ENCODE assay signal across 1 cellular context in the genomic region with DNA sequence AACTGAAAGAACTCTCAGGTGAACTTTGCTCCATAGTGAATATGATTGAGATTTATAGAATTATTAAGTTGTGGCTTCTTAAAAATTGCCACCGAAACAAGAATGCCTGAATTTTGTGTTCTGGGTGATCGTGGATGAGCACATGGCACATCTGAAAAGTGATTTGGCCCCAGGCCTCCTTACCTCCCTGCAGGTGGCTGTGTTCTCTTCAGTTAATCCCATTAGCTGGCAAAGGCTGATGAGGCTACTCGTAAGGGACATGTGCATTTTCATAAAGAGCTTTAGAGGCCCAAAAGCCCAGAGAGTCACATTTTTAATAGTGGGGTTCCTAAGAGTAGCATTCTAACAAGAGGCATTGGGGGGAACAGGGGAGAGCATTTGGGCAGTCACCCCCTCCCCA.
TF ChIP-seq lines count a peak whose summit lies in the region.

No MANE protein-coding gene starts in this region.

TF ChIP-seq in K562, 482 proteins besides CTCF, POLR2A, EP300 and RAD21:
- TF ChIP-seq MYC (IDR thresholded peaks at IDR 0.05; ENCODE audit: low read depth, low read length) = no peak
- no peak for TF ChIP-seq MYC (CRISPR knock-in tag; IDR thresholded peaks at IDR 0.05; ENCODE audit: borderline replicate concordance, low read depth)
- no peak for TF ChIP-seq ZC3H8 (IDR thresholded peaks at IDR 0.05)
- TF ChIP-seq, protein P1, sequence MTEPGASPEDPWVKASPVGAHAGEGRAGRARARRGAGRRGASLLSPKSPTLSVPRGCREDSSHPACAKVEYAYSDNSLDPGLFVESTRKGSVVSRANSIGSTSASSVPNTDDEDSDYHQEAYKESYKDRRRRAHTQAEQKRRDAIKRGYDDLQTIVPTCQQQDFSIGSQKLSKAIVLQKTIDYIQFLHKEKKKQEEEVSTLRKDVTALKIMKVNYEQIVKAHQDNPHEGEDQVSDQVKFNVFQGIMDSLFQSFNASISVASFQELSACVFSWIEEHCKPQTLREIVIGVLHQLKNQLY (CRISPR knock-in tag; conservative IDR thresholded peaks at IDR 0.05) = no peak
- TF ChIP-seq IFI16 (CRISPR knock-in tag; IDR thresholded peaks at IDR 0.05) = no peak
- TF ChIP-seq KLF10 (CRISPR knock-in tag; IDR thresholded peaks at IDR 0.05) = no peak
- no peak for TF ChIP-seq ETV5 (CRISPR knock-in tag; IDR thresholded peaks at IDR 0.05; ENCODE audit: low read depth)
- no peak for TF ChIP-seq HDAC6 (IDR thresholded peaks at IDR 0.05; ENCODE audit: low read depth, low read length)
- TF ChIP-seq, protein P2, sequence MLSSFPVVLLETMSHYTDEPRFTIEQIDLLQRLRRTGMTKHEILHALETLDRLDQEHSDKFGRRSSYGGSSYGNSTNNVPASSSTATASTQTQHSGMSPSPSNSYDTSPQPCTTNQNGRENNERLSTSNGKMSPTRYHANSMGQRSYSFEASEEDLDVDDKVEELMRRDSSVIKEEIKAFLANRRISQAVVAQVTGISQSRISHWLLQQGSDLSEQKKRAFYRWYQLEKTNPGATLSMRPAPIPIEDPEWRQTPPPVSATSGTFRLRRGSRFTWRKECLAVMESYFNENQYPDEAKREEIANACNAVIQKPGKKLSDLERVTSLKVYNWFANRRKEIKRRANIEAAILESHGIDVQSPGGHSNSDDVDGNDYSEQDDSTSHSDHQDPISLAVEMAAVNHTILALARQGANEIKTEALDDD (IDR thresholded peaks at IDR 0.05) = no peak
- no peak for TF ChIP-seq ZKSCAN3 (CRISPR knock-in tag; IDR thresholded peaks at IDR 0.05)
- TF ChIP-seq KLF1 (tag; IDR thresholded peaks at IDR 0.05) = no peak
- no peak for TF ChIP-seq RBM22 (IDR thresholded peaks at IDR 0.05; ENCODE audit: low read depth, low read length, poor library complexity, severe bottlenecking)
